Comparison of ENCODE assay signal across 12 cellular contexts in genomic region chr12:27463826-27464554, GRCh38. TPM values are rescaled to one million over a fixed set of nuclear protein-coding genes. Genes with fewer than 3 reads are reported as not detected.
DNase-seq lines count a peak whose midpoint lies in the region; ATAC-seq, FAIRE-seq and TF ChIP-seq lines count a peak whose summit lies in the region.
"Had no signal": no experiment of that assay in that cellular context is flagged by ENCODE, and none has a peak within 500 bp of the region (broad histone marks: within the 10 kb centered on the region; RNA-seq: fewer than 3 reads in every experiment).

No MANE protein-coding gene starts in this region.

- no peak overlapping the region for H2BK120ac ChIP-seq in IMR-90 (ENCODE audit: low read depth, low read length)

- H4K20me1 ChIP-seq in BLaER1 treated with 17β-estradiol and CSF1 and Interleukin-3, amounts not matched to agents 10 nM and 100 nM = no peaks in the 10 kb centered on the region
- no peaks in the 10 kb centered on the region for H4K20me1 ChIP-seq in IMR-90 (ENCODE audit: insufficient read depth, low read length)
- no peaks in the 10 kb centered on the region for H4K20me1 ChIP-seq in astrocyte (ENCODE audit: insufficient read depth, low read length)

- TF ChIP-seq RAD21 in IMR-90 (IDR thresholded peaks at IDR 0.05; ENCODE audit: low read length) = no peak

- H3K79me2 ChIP-seq in astrocyte (ENCODE audit: insufficient read depth, low read length) = no peaks in the 10 kb centered on the region

- H4K5ac ChIP-seq in IMR-90 (ENCODE audit: low read depth, low read length) = no peak overlapping the region

- H2BK20ac ChIP-seq in IMR-90 (ENCODE audit: low read depth, low read length) = no peak overlapping the region; the same call in 1 of the 2 replicates

- CTCF ChIA-PET in IMR-90 (lab: Yijun Ruan, JAX) = no interaction called here

- peak; percentile 42 for DNase-seq in IMR-90
- DNase-seq in astrocyte (ENCODE audit: low read depth) = peak; percentile 21
- peak; percentile 31 to 63 (median 41) for DNase-seq in mucosa of descending colon
- DNase-seq in NCI-H524 treated with DMSO at 0.1 percent for 48 hours (lab: John Stamatoyannopoulos, UW) = no peak
- no peak for DNase-seq in putamen (ENCODE audit: low spot score)
- DNase-seq: NCI-H82 had no signal

- H3K4ac ChIP-seq in IMR-90 (ENCODE audit: low read depth, low read length) = no peak overlapping the region

- TF ChIP-seq CTCF in IMR-90 (conservative IDR thresholded peaks at IDR 0.05; ENCODE audit: low read depth, low read length) = no peak
- no peak for TF ChIP-seq CTCF in astrocyte (IDR thresholded peaks at IDR 0.05; ENCODE audit: insufficient read depth, low read depth, low read length)
- TF ChIP-seq CTCF in mucosa of descending colon (IDR thresholded peaks at IDR 0.05) = no peak

- peaks cover 43 to 85% (median 72%) of the 10 kb centered on the region in 10 experiments for H3K4me1 ChIP-seq in BLaER1 treated with 17β-estradiol and CSF1 and Interleukin-3, amounts not matched to agents 10 nM and 100 nM
- H3K4me1 ChIP-seq in IMR-90 (ENCODE audit: control insufficient read depth, insufficient read depth, low read length) (peaks cover 2% of the 10 kb centered on the region; the same call in 1 of the 2 replicates), astrocyte (ENCODE audit: insufficient read depth, low read length) (peaks cover 23% of the 10 kb centered on the region), mucosa of descending colon (ENCODE audit: low read depth) (peaks cover 4% of the 10 kb centered on the region)

- no peak overlapping the region for H3K27ac ChIP-seq in BLaER1 treated with 17β-estradiol and CSF1 and Interleukin-3, amounts not matched to agents 10 nM and 100 nM
- H3K27ac ChIP-seq in IMR-90 (ENCODE audit: insufficient read depth, low read length) (no peak overlapping the region), astrocyte (ENCODE audit: low read depth, low read length) (no peak overlapping the region)

- no peak overlapping the region for H3K56ac ChIP-seq in IMR-90 (ENCODE audit: extremely low read depth, insufficient read depth, low read length)

- no peak overlapping the region for H2BK15ac ChIP-seq in IMR-90 (ENCODE audit: low read depth, low read length)

- H3K9ac ChIP-seq in BLaER1 treated with 17β-estradiol and CSF1 and Interleukin-3, amounts not matched to agents 10 nM and 100 nM = 0 out of 22 replicates have a peak overlapping the region, but pooled peaks of 1 of the 11 experiments have one; percentile 5
- H3K9ac ChIP-seq in IMR-90 (ENCODE audit: low read depth, low read length) = no peak overlapping the region
- H3K9ac ChIP-seq in astrocyte (ENCODE audit: low read length) = no peak overlapping the region

- H3K36me3 ChIP-seq in BLaER1 treated with 17β-estradiol and CSF1 and Interleukin-3, amounts not matched to agents 10 nM and 100 nM = no peaks in the 10 kb centered on the region
- H3K36me3 ChIP-seq in IMR-90 (ENCODE audit: control insufficient read depth, insufficient read depth, low read length) (no peaks in the 10 kb centered on the region), astrocyte (ENCODE audit: insufficient read depth, low read length) (no peaks in the 10 kb centered on the region), mucosa of descending colon (ENCODE audit: low read depth) (no peaks in the 10 kb centered on the region)

- ATAC-seq in IMR-90 (ENCODE audit: low read depth) (peak; percentile 56), mucosa of descending colon (peak; percentile 13), HG03097 (IDR thresholded peaks at IDR 0.05; ENCODE audit: low FRiP score, unreplicated experiment) (no peak), GM21576 (IDR thresholded peaks at IDR 0.05; ENCODE audit: unreplicated experiment) (no peak)

- no peak overlapping the region for H2AK5ac ChIP-seq in IMR-90 (ENCODE audit: low read depth, low read length)

- no peak for FAIRE-seq in astrocyte (lab: Jason Lieb, UNC)
- FAIRE-seq: GM19239 had no signal

- no peak overlapping the region for H2AK9ac ChIP-seq in IMR-90 (replicated peaks; ENCODE audit: low read depth, low read length, poor library complexity)

- in situ Hi-C loops in IMR-90 (cut with MboI; ENCODE audit: low sequenced_read_pairs) = no loop called here

- WGBS in IMR-90 (ENCODE audit: extremely low coverage in 2 of 2, insufficient read length in 1 of 2), 2 experiments = 20% methylated on average over 1 of the region's 10 CpGs; no CpG with 5 or more reads in 1 of the 2 experiments

- H3K18ac ChIP-seq in IMR-90 (ENCODE audit: low read depth, low read length) = no peak overlapping the region

- no peak overlapping the region for H3K14ac ChIP-seq in IMR-90 (replicated peaks; ENCODE audit: low read depth, low read length)

- H2AFZ ChIP-seq in IMR-90 (replicated peaks; ENCODE audit: low read length, poor library complexity) = no peak overlapping the region
- no peak overlapping the region for H2AFZ ChIP-seq in astrocyte (ENCODE audit: low read depth, low read length)

- H3K27me3 ChIP-seq in BLaER1 treated with 17β-estradiol and CSF1 and Interleukin-3, amounts not matched to agents 10 nM and 100 nM = peaks cover 0 to 19% (median 0%) of the 10 kb centered on the region in 11 experiments; a peak in 6 of 22 replicates
- no peaks in the 10 kb centered on the region for H3K27me3 ChIP-seq in IMR-90 (ENCODE audit: control insufficient read depth, insufficient read depth, low read length)
- no peaks in the 10 kb centered on the region for H3K27me3 ChIP-seq in astrocyte (ENCODE audit: insufficient read depth, low read length)

- H3K79me1 ChIP-seq in IMR-90 (ENCODE audit: low read depth in 1 of 2, low read length in 2 of 2) = no peaks in the 10 kb centered on the region; a peak in 1 of 4 replicates

- H3K4me1 Mint-ChIP-seq in astrocyte (ENCODE audit: low read depth, unreplicated experiment) = peaks cover 11% of the 10 kb centered on the region

- H3K4me3 Mint-ChIP-seq in astrocyte (ENCODE audit: unreplicated experiment) = no peak overlapping the region
- H3K4me3 Mint-ChIP-seq: activated naive CD4-positive, alpha-beta T cell treated with anti-CD3 and anti-CD28 coated beads, Interleukin-2, amount 50 U/mL, for 24 hours had no signal

- dilution Hi-C loops in IMR-90 (cut with HindIII; ENCODE audit: low sequenced_read_pairs, unreplicated experiment) = no loop called here

- no peak for TF ChIP-seq POLR2A in IMR-90 (IDR thresholded peaks at IDR 0.05; ENCODE audit: low read depth, low read length)

- peak overlapping the region in 10 of 11 experiments; percentile 21 to 92 (median 79); a peak in 19 of 22 replicates for H3K4me2 ChIP-seq in BLaER1 treated with 17β-estradiol and CSF1 and Interleukin-3, amounts not matched to agents 10 nM and 100 nM
- H3K4me2 ChIP-seq in IMR-90 (ENCODE audit: low read depth, low read length) (no peak overlapping the region), astrocyte (ENCODE audit: low read length) (no peak overlapping the region)

- POLR2A ChIA-PET in IMR-90 (lab: Charles Lee; ENCODE audit: unreplicated experiment) = no interaction called here

- H3K27me3 Mint-ChIP-seq in astrocyte (ENCODE audit: low read depth, unreplicated experiment) = peaks cover 4% of the 10 kb centered on the region
- H3K27me3 Mint-ChIP-seq: activated naive CD4-positive, alpha-beta T cell treated with anti-CD3 and anti-CD28 coated beads, Interleukin-2, amount 50 U/mL, for 24 hours had no signal

- no peak overlapping the region for H4K8ac ChIP-seq in IMR-90 (ENCODE audit: low read depth in 2 of 2, low read length in 2 of 2)

- no peak overlapping the region for H3K4me3 ChIP-seq in BLaER1 treated with 17β-estradiol and CSF1 and Interleukin-3, amounts not matched to agents 10 nM and 100 nM
- no peak overlapping the region for H3K4me3 ChIP-seq in IMR-90 (ENCODE audit: insufficient read depth, low read depth, low read length)
- H3K4me3 ChIP-seq in astrocyte (ENCODE audit: insufficient read depth, low read depth, low read length) = no peak overlapping the region
- no peak overlapping the region for H3K4me3 ChIP-seq in mucosa of descending colon
- H3K4me3 ChIP-seq: skin epidermis had no signal

- no peak overlapping the region for H3K27ac Mint-ChIP-seq in astrocyte (ENCODE audit: unreplicated experiment)
- H3K27ac Mint-ChIP-seq: activated naive CD4-positive, alpha-beta T cell treated with anti-CD3 and anti-CD28 coated beads, Interleukin-2, amount 50 U/mL, for 24 hours had no signal

- no TSS peak for BruUV-seq in IMR-90 (replicated peaks; lab: Mats Ljungman, UMichigan)

- H2BK5ac ChIP-seq in IMR-90 (ENCODE audit: low read depth, low read length, poor library complexity, severe bottlenecking) = no peak overlapping the region

- peaks cover 2% of the 10 kb centered on the region for H3K9me3 Mint-ChIP-seq in astrocyte (ENCODE audit: unreplicated experiment)
- H3K9me3 Mint-ChIP-seq: activated naive CD4-positive, alpha-beta T cell treated with anti-CD3 and anti-CD28 coated beads, Interleukin-2, amount 50 U/mL, for 24 hours had no signal

- no peak overlapping the region for H4K91ac ChIP-seq in IMR-90 (ENCODE audit: insufficient read depth, low read depth, low read length)

- no peaks in the 10 kb centered on the region for H3K36me3 Mint-ChIP-seq in astrocyte (ENCODE audit: low read depth, unreplicated experiment)
- H3K36me3 Mint-ChIP-seq: activated naive CD4-positive, alpha-beta T cell treated with anti-CD3 and anti-CD28 coated beads, Interleukin-2, amount 50 U/mL, for 24 hours had no signal

- H3K9me3 ChIP-seq in BLaER1 treated with 17β-estradiol and CSF1 and Interleukin-3, amounts not matched to agents 10 nM and 100 nM (replicated peaks in 1 of 11) = peaks cover 0 to 7% (median 0%) of the 10 kb centered on the region in 11 experiments; a peak in 2 of 22 replicates
- H3K9me3 ChIP-seq in IMR-90 (ENCODE audit: control insufficient read depth, insufficient read depth, low read length) = no peaks in the 10 kb centered on the region
- no peaks in the 10 kb centered on the region for H3K9me3 ChIP-seq in astrocyte (ENCODE audit: insufficient read depth, low read depth, low read length)
- no peaks in the 10 kb centered on the region for H3K9me3 ChIP-seq in mucosa of descending colon

- intact Hi-C loops in IMR-90 (cut with micrococcal nuclease) (no loop called here), mucosa of descending colon (cut with DNase I, micrococcal nuclease) (no loop called here)

- H3K23ac ChIP-seq in IMR-90 (ENCODE audit: low read depth, low read length) = no peak overlapping the region

- no peaks in the 10 kb centered on the region for H3K9me1 ChIP-seq in IMR-90 (ENCODE audit: insufficient read depth, low read length)

TF ChIP-seq in IMR-90, 13 proteins besides CTCF, POLR2A, EP300 and RAD21:
- TF ChIP-seq FOS (IDR thresholded peaks at IDR 0.05; ENCODE audit: low read depth, low read length) = no peak
- TF ChIP-seq MXI1 (IDR thresholded peaks at IDR 0.05; ENCODE audit: borderline replicate concordance, low read depth, low read length) = no peak

RNA-seq across cellular contexts. Expression of gene SMCO2, which starts 17.5 kb away (rescaled TPM):
- not detected in 2 replicates for total RNA-seq in IMR-90 (2012; rRNA removed)
- polyA plus RNA-seq in IMR-90 (2012; rRNA removed) = 0.19 and 0.33 TPM in 2 replicates
- 0.06 TPM in 1 of 2 replicates, not detected in the other for polyA plus RNA-seq in IMR-90 (2012; cell fraction: cytosol; rRNA removed)
- 0.07 and 1.3 TPM in 2 replicates for polyA plus RNA-seq in IMR-90 (2012; cell fraction: nucleus; rRNA removed; ENCODE audit: low replicate concordance)
- total RNA-seq in astrocyte = 0.32 and 0.46 TPM in 2 replicates
- not detected for total RNA-seq in mucosa of descending colon

Comparison
In these comparisons a context has a peak if more than half of its experiments do, and no peak if none do; other contexts are left out.
1. H3K4me2 ChIP-seq: peak in BLaER1 treated with 17β-estradiol and CSF1 and Interleukin-3, amounts not matched to agents 10 nM and 100 nM (10 of 11); none in IMR-90 (single experiment) and astrocyte (single experiment).
2. ATAC-seq: peak in IMR-90 (single experiment) and mucosa of descending colon (single experiment); none in HG03097 (single experiment) and GM21576 (single experiment).
3. DNase-seq: peak in IMR-90 (single experiment), astrocyte (single experiment) and mucosa of descending colon (3 of 3); none in NCI-H524 treated with DMSO at 0.1 percent for 48 hours (single experiment) and putamen (single experiment).